Comparison of ENCODE assay signal across 1 cellular context in genomic region chr17:44354582-44355309, GRCh38.
TF ChIP-seq lines count a peak whose summit lies in the region.

No MANE protein-coding gene starts in this region.

TF ChIP-seq in HepG2, 621 proteins besides CTCF, POLR2A, EP300 and RAD21 (continued from another document):
- TF ChIP-seq TEAD3 (CRISPR knock-in tag; optimal IDR thresholded peaks at IDR 0.05; ENCODE audit: borderline replicate concordance) (no peak), ZNF766 (CRISPR knock-in tag; IDR thresholded peaks at IDR 0.05; ENCODE audit: borderline replicate concordance) (no peak), ATF1 (CRISPR knock-in tag; IDR thresholded peaks at IDR 0.05) (no peak), NR2C2 (CRISPR knock-in tag; IDR thresholded peaks at IDR 0.05; ENCODE audit: borderline replicate concordance) (no peak), IRF2 (CRISPR knock-in tag; IDR thresholded peaks at IDR 0.05) (peak; percentile 49; the same call in 1 of the 2 replicates), NFAT5 (CRISPR knock-in tag; IDR thresholded peaks at IDR 0.05) (no peak), CCAR2 (optimal IDR thresholded peaks at IDR 0.05; ENCODE audit: low read depth, low read length) (no peak), MTA3 (CRISPR knock-in tag; IDR thresholded peaks at IDR 0.05) (no peak)
